ENCODE assay signal across 26 cellular contexts in the genomic region with DNA sequence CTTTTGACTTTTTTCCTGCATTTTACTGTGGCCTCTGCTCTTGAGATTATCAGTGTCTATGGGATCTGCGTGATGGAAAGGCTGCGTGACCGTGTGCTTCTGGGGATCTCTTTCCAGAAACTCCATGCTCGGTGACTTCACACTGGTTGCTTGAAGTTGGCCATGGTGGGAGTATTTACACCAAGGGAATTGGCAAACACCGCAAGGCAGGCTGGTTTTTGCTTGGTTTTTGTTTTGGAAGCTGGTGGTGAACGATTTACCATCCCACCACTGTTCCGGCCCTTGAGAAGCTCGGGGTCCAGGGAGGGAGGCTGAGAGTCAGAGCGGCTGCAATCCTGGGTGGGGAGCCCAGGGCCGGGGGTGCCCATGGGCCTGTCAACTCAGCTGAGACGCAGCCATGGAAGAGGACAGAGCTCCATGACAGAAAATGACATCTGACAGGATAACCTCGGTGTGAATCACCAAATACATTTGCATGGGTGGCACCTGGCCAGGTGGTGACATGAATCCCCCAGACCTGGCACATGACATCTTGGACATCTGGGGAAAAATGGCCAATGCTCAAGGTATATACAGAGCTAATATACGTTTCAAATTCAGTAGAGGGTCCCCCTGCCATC. TPM values are rescaled to one million over a fixed set of nuclear protein-coding genes. Genes with fewer than 3 reads are reported as not detected.
DNase-seq lines count a peak whose midpoint lies in the region; ATAC-seq and TF ChIP-seq lines count a peak whose summit lies in the region.
"Had no signal": no experiment of that assay in that cellular context is flagged by ENCODE, and none has a peak within 500 bp of the region (broad histone marks: within the 10 kb centered on the region; RNA-seq: fewer than 3 reads in every experiment).

No MANE protein-coding gene starts in this region.

- POLR2A ChIA-PET in activated CD4-positive, alpha-beta memory T cell treated with anti-CD3 and anti-CD28 coated beads, Interleukin-2, amount 10 ng/mL, durations not matched to agents 7 days and 5 days (lab: Charles Lee): no interaction called here

- CTCF ChIA-PET in activated CD4-positive, alpha-beta memory T cell treated with anti-CD3 and anti-CD28 coated beads, Interleukin-2, amount 10 ng/mL, durations not matched to agents 7 days and 5 days (lab: Charles Lee): interaction anchor here (1.1 kb wide), 1 partner anchor 17 kb away, joined by 3 read pairs; no protein-coding TSS in a partner anchor

- H3K9me3 Mint-ChIP-seq in activated CD4-positive, alpha-beta memory T cell treated with anti-CD3 and anti-CD28 coated beads, Interleukin-2, amount 10 ng/mL, durations not matched to agents 7 days and 5 days: no peaks in the 10 kb centered on the region
- H3K9me3 Mint-ChIP-seq: activated B cell treated with CpG ODN at 0.5 μM for 24 hours; activated CD8-positive, alpha-beta T cell treated with anti-CD3 and anti-CD28 coated beads for 36 hours; stimulated activated naive CD8-positive, alpha-beta T cell treated with anti-CD3 and anti-CD28 coated beads, Interleukin-15, Interleukin-2, amounts not matched to agents 100 ng/mL and 50 ng/mL, for 24 hours had no signal

- H3K36me3 ChIP-seq in left ventricle myocardium inferior (no peaks in the 10 kb centered on the region), lower lobe of right lung (no peaks in the 10 kb centered on the region), stomach (peaks cover 0 to 13% (median 0%) of the 10 kb centered on the region in 4 donors)
- H3K36me3 ChIP-seq: adrenal gland had no signal

- no peak for TF ChIP-seq POLR2A in stomach (IDR thresholded peaks at IDR 0.05)

- TF ChIP-seq CTCF in left ventricle myocardium inferior (IDR thresholded peaks at IDR 0.05; ENCODE audit: borderline replicate concordance): no peak
- no peak for TF ChIP-seq CTCF in lower lobe of right lung (IDR thresholded peaks at IDR 0.05)
- TF ChIP-seq CTCF in stomach (IDR thresholded peaks at IDR 0.05): no peak

- H3K4me3 ChIP-seq in left ventricle myocardium inferior: no peak overlapping the region
- H3K4me3 ChIP-seq in lower lobe of right lung: no peak overlapping the region
- no peak overlapping the region for H3K4me3 ChIP-seq in stomach
- H3K4me3 ChIP-seq: adrenal gland, lung had no signal

- intact Hi-C loops in left ventricle myocardium inferior (cut with micrococcal nuclease) (no loop called here), Right ventricle myocardium inferior (cut with DNase I) (loop anchor here (5.0 kb wide), 1 partner anchor 96 kb away; no protein-coding TSS in a partner anchor), lower lobe of right lung (cut with DNase I) (no loop called here), stomach (cut with DNase I; ENCODE audit: low total_unique reads) (no loop called here)

- peaks cover 9% of the 10 kb centered on the region for H3K27me3 ChIP-seq in left ventricle myocardium inferior (ENCODE audit: low read depth)
- no peaks in the 10 kb centered on the region for H3K27me3 ChIP-seq in lower lobe of right lung (ENCODE audit: low read depth)
- H3K27me3 ChIP-seq in stomach: no peaks in the 10 kb centered on the region
- H3K27me3 ChIP-seq: adrenal gland had no signal

- no peaks in the 10 kb centered on the region for H3K9me3 ChIP-seq in left ventricle myocardium inferior (replicated peaks)
- H3K9me3 ChIP-seq in lower lobe of right lung: no peaks in the 10 kb centered on the region
- H3K9me3 ChIP-seq in stomach: no peaks in the 10 kb centered on the region
- H3K9me3 ChIP-seq: adrenal gland, neutrophil had no signal

- no peaks in the 10 kb centered on the region for H3K36me3 Mint-ChIP-seq in activated CD4-positive, alpha-beta memory T cell treated with anti-CD3 and anti-CD28 coated beads, Interleukin-2, amount 10 ng/mL, durations not matched to agents 7 days and 5 days (ENCODE audit: low read depth)

- ATAC-seq in Right ventricle myocardium inferior (no peak), lower lobe of right lung (no peak), GM21526 (IDR thresholded peaks at IDR 0.05; ENCODE audit: low FRiP score, unreplicated experiment) (no peak), HG03135 (IDR thresholded peaks at IDR 0.05; ENCODE audit: unreplicated experiment) (no peak)
- ATAC-seq: activated CD8-positive, alpha-beta T cell treated with anti-CD3 and anti-CD28 coated beads for 36 hours; HCT116 had no signal

- H3K27ac Mint-ChIP-seq in activated CD4-positive, alpha-beta memory T cell treated with anti-CD3 and anti-CD28 coated beads, Interleukin-2, amount 10 ng/mL, durations not matched to agents 7 days and 5 days: no peak overlapping the region
- H3K27ac Mint-ChIP-seq: activated B cell treated with CpG ODN at 0.5 μM for 24 hours; activated CD8-positive, alpha-beta T cell treated with anti-CD3 and anti-CD28 coated beads for 36 hours; B cell; stimulated activated naive CD8-positive, alpha-beta T cell treated with anti-CD3 and anti-CD28 coated beads, Interleukin-15, Interleukin-2, amounts not matched to agents 100 ng/mL and 50 ng/mL, for 24 hours had no signal

- H3K27ac ChIP-seq in left ventricle myocardium inferior (replicated peaks) (peak overlapping the region; percentile 88), lower lobe of right lung (peak overlapping the region; percentile 75), stomach (peak overlapping the region; percentile 57 to 96 (median 84))
- H3K27ac ChIP-seq: 22Rv1, neutrophil had no signal

- no peaks in the 10 kb centered on the region for H3K4me1 Mint-ChIP-seq in activated CD4-positive, alpha-beta memory T cell treated with anti-CD3 and anti-CD28 coated beads, Interleukin-2, amount 10 ng/mL, durations not matched to agents 7 days and 5 days
- H3K4me1 Mint-ChIP-seq: activated B cell treated with CpG ODN at 0.5 μM for 24 hours, B cell had no signal

- H3K4me1 ChIP-seq in left ventricle myocardium inferior: peaks cover 79% of the 10 kb centered on the region
- H3K4me1 ChIP-seq in lower lobe of right lung: peaks cover 31% of the 10 kb centered on the region
- peaks cover 6 to 93% (median 51%) of the 10 kb centered on the region in 4 donors for H3K4me1 ChIP-seq in stomach

- DNase-seq in left ventricle myocardium inferior: no peak
- no peak for DNase-seq in Right ventricle myocardium inferior (ENCODE audit: missing footprints)
- DNase-seq in lower lobe of right lung: no peak
- no peak for DNase-seq in stomach
- no peak for DNase-seq in activated CD4-positive, alpha-beta memory T cell treated with anti-CD3 and anti-CD28 coated beads, Interleukin-2, amount 10 ng/mL, durations not matched to agents 7 days and 5 days
- DNase-seq in hippocampal formation (lab: John Stamatoyannopoulos, UW): no peak
- DNase-seq: activated B cell treated with CpG ODN at 0.5 μM for 24 hours; activated CD8-positive, alpha-beta T cell treated with anti-CD3 and anti-CD28 coated beads for 36 hours; adrenal gland; cortex of kidney; DMS53; islet precursor cell; NCI-H1694; NCI-H2227 treated with DMSO at 0.1 percent for 48 hours; NCI-H774; stimulated activated CD4-positive, alpha-beta T cell treated with anti-CD3 and anti-CD28 coated beads, Interleukin-12 subunit alpha, Interleukin-12 subunit beta, amount 100 ng/mL, for 4 hours; stimulated activated CD4-positive, alpha-beta T cell treated with anti-CD3 and anti-CD28 coated beads, Interleukin-4, amount 100 ng/mL, for 4 hours; T1000 had no signal

- 86 to 90% (median 87%) methylated on average over 13 of the region's 13 CpGs for WGBS in stomach, 5 donors

- no peak overlapping the region for H3K4me3 Mint-ChIP-seq in activated CD4-positive, alpha-beta memory T cell treated with anti-CD3 and anti-CD28 coated beads, Interleukin-2, amount 10 ng/mL, durations not matched to agents 7 days and 5 days
- H3K4me3 Mint-ChIP-seq: activated B cell treated with CpG ODN at 0.5 μM for 24 hours; activated CD8-positive, alpha-beta T cell treated with anti-CD3 and anti-CD28 coated beads for 36 hours; B cell; stimulated activated naive CD8-positive, alpha-beta T cell treated with anti-CD3 and anti-CD28 coated beads, Interleukin-15, Interleukin-2, amounts not matched to agents 100 ng/mL and 50 ng/mL, for 24 hours had no signal

- peaks cover 2% of the 10 kb centered on the region for H3K27me3 Mint-ChIP-seq in activated CD4-positive, alpha-beta memory T cell treated with anti-CD3 and anti-CD28 coated beads, Interleukin-2, amount 10 ng/mL, durations not matched to agents 7 days and 5 days

- no peak for TF ChIP-seq EP300 in stomach (IDR thresholded peaks at IDR 0.05)

RNA-seq across cellular contexts. Expression of a gene that starts 11.1 kb away (rescaled TPM):
- total RNA-seq in left ventricle myocardium inferior: 12.8 TPM
- total RNA-seq in Right ventricle myocardium inferior: 38.1 TPM
- total RNA-seq in lower lobe of right lung: 34.9 TPM
- total RNA-seq in stomach: 100 to 1,000 TPM in 3 of 5 donors, 10 to 100 TPM in 2; 92.0 to 242 (median 102) TPM
- polyA plus RNA-seq in stomach: 10 to 100 TPM; 18.3 to 46.0 (median 20.2) TPM
- under 1 TPM; 0.18 to 0.23 TPM for total RNA-seq in activated CD4-positive, alpha-beta memory T cell treated with anti-CD3 and anti-CD28 coated beads, Interleukin-2, amount 10 ng/mL, durations not matched to agents 7 days and 5 days
- total RNA-seq: activated B cell treated with CpG ODN at 0.5 μM for 24 hours had no signal

Comparison
In these comparisons a context has a peak if more than half of its experiments do, and no peak if none do; other contexts are left out.
1. RNA of a gene that starts 11.1 kb away (total RNA-seq): 92.0 to 242 TPM in stomach, 38.1 TPM in Right ventricle myocardium inferior (single experiment), 34.9 TPM in lower lobe of right lung (single experiment) and 12.8 TPM in left ventricle myocardium inferior (single experiment); 0.18 to 0.23 TPM in activated CD4-positive, alpha-beta memory T cell treated with anti-CD3 and anti-CD28 coated beads, Interleukin-2, amount 10 ng/mL, durations not matched to agents 7 days and 5 days; every median in the first group is over 10 times any median in the second.
2. Peak in every context shown above with its lines, with median percentiles within 50 percentile points of each other: H3K27ac ChIP-seq.